Comparison of ENCODE assay signal across 1 cellular context in genomic region chr19:13053761-13054604, GRCh38.
TF ChIP-seq lines count a peak whose summit lies in the region.

No MANE protein-coding gene starts in this region.

TF ChIP-seq in HepG2, 621 proteins besides CTCF, POLR2A, EP300 and RAD21 (continued from another document and continues in another):
- TF ChIP-seq PRDM15 (CRISPR knock-in tag; IDR thresholded peaks at IDR 0.05) (peak; percentile 41; the same call in 1 of the 2 replicates), ZBTB7A (CRISPR knock-in tag; IDR thresholded peaks at IDR 0.05) (peak; percentile 57; the same call in 1 of the 2 replicates), ZBTB46 (CRISPR knock-in tag; IDR thresholded peaks at IDR 0.05; ENCODE audit: borderline replicate concordance) (peak; percentile 76; the same call in 1 of the 2 replicates), ZNF207 (IDR thresholded peaks at IDR 0.05; ENCODE audit: borderline replicate concordance) (no peak), RXRB (CRISPR knock-in tag; IDR thresholded peaks at IDR 0.05; ENCODE audit: borderline replicate concordance) (peak; percentile 90), FOSL2 (CRISPR knock-in tag; IDR thresholded peaks at IDR 0.05) (peak; percentile 52; the same call in 1 of the 2 replicates), NFIC (IDR thresholded peaks at IDR 0.05; ENCODE audit: low read length) (peak; percentile 91), NR2F2 (IDR thresholded peaks at IDR 0.05; ENCODE audit: borderline replicate concordance, low read depth) (peak; percentile 67; the same call in 1 of the 2 replicates), TOPORS (CRISPR knock-in tag; IDR thresholded peaks at IDR 0.05) (no peak), ZNF614 (CRISPR knock-in tag; IDR thresholded peaks at IDR 0.05; ENCODE audit: borderline replicate concordance) (peak; percentile 56; the same call in 1 of the 2 replicates), ZNF362 (CRISPR knock-in tag; IDR thresholded peaks at IDR 0.05; ENCODE audit: borderline replicate concordance) (no peak), MIER3 (CRISPR knock-in tag; IDR thresholded peaks at IDR 0.05; ENCODE audit: borderline replicate concordance) (0 out of 2 replicates have a peak, but pooled peaks have one; percentile 58), MYPOP (CRISPR knock-in tag; IDR thresholded peaks at IDR 0.05) (peak; percentile 76; the same call in 1 of the 2 replicates), NCOA5 (CRISPR knock-in tag; IDR thresholded peaks at IDR 0.05) (no peak), THRA (CRISPR knock-in tag; IDR thresholded peaks at IDR 0.05; ENCODE audit: borderline replicate concordance) (peak; percentile 92; the same call in 1 of the 2 replicates), HNRNPLL (IDR thresholded peaks at IDR 0.05; ENCODE audit: low read depth, low read length, poor library complexity, severe bottlenecking) (peak; percentile 53), ZNF350 (CRISPR knock-in tag; IDR thresholded peaks at IDR 0.05; ENCODE audit: borderline replicate concordance, low read depth) (no peak), FIP1L1 (IDR thresholded peaks at IDR 0.05; ENCODE audit: borderline replicate concordance, insufficient read depth, low read depth, low read length) (no peak), AGO2 (optimal IDR thresholded peaks at IDR 0.05; ENCODE audit: low read depth, low read length) (peak; percentile 66), HNRNPL (IDR thresholded peaks at IDR 0.05; ENCODE audit: low read depth, low read length) (0 out of 2 replicates have a peak, but pooled peaks have one; percentile 47), ZZZ3 (CRISPR knock-in tag; IDR thresholded peaks at IDR 0.05; ENCODE audit: borderline replicate concordance) (no peak), ZNF792 (CRISPR knock-in tag; IDR thresholded peaks at IDR 0.05) (peak; percentile 86), FOXK1 (CRISPR knock-in tag; IDR thresholded peaks at IDR 0.05; ENCODE audit: borderline replicate concordance, low read depth) (peak; percentile 37; the same call in 1 of the 2 replicates), HIC2 (CRISPR knock-in tag; IDR thresholded peaks at IDR 0.05; ENCODE audit: low read depth) (peak; percentile 58; the same call in 1 of the 2 replicates), ZEB1 (IDR thresholded peaks at IDR 0.05; ENCODE audit: insufficient replicate concordance, low read depth) (peak; percentile 19), ZNF225 (CRISPR knock-in tag; IDR thresholded peaks at IDR 0.05) (no peak), SAFB2 (CRISPR knock-in tag; IDR thresholded peaks at IDR 0.05; ENCODE audit: borderline replicate concordance, low read depth) (no peak; the same call in 1 of the 2 replicates), FOXJ3 (CRISPR knock-in tag; IDR thresholded peaks at IDR 0.05; ENCODE audit: borderline replicate concordance) (peak; percentile 27; the same call in 1 of the 2 replicates), CBX5 (CRISPR knock-in tag; IDR thresholded peaks at IDR 0.05; ENCODE audit: borderline replicate concordance) (peak; percentile 68; the same call in 1 of the 2 replicates), MAZ (IDR thresholded peaks at IDR 0.05; ENCODE audit: borderline replicate concordance, low read depth, low read length) (peak; percentile 87), MAZ (CRISPR knock-in tag; IDR thresholded peaks at IDR 0.05; ENCODE audit: low read depth) (peak; percentile 75; the same call in 1 of the 2 replicates), TRIM22 (IDR thresholded peaks at IDR 0.05) (no peak), ARID3A (IDR thresholded peaks at IDR 0.05; ENCODE audit: low read depth, low read length) (peak; percentile 38; the same call in 1 of the 2 replicates), ZNF503 (CRISPR knock-in tag; IDR thresholded peaks at IDR 0.05) (peak; percentile 63; the same call in 1 of the 2 replicates), ATAD3A (CRISPR knock-in tag; IDR thresholded peaks at IDR 0.05) (no peak), BORCS8-MEF2B (CRISPR knock-in tag; IDR thresholded peaks at IDR 0.05) (no peak), SNAI1 (CRISPR knock-in tag; IDR thresholded peaks at IDR 0.05; ENCODE audit: borderline replicate concordance) (peak; percentile 60; the same call in 1 of the 2 replicates), ZNF382 (CRISPR knock-in tag; IDR thresholded peaks at IDR 0.05; ENCODE audit: borderline replicate concordance) (no peak), PHF21A (CRISPR knock-in tag; IDR thresholded peaks at IDR 0.05) (peak; percentile 95), ZNF230 (CRISPR knock-in tag; IDR thresholded peaks at IDR 0.05) (no peak), NFKB2 (CRISPR knock-in tag; IDR thresholded peaks at IDR 0.05; ENCODE audit: borderline replicate concordance) (peak; percentile 53; the same call in 1 of the 2 replicates), ZNF317 (CRISPR knock-in tag; IDR thresholded peaks at IDR 0.05) (peak; percentile 59; the same call in 1 of the 2 replicates), ZFP90 (CRISPR knock-in tag; IDR thresholded peaks at IDR 0.05; ENCODE audit: borderline replicate concordance) (peak; percentile 71), ZFY (CRISPR knock-in tag; IDR thresholded peaks at IDR 0.05) (peak; percentile 59), CREM (IDR thresholded peaks at IDR 0.05) (peak; percentile 65; the same call in 1 of the 2 replicates), CREM (CRISPR knock-in tag; IDR thresholded peaks at IDR 0.05) (no peak)
